8 cellular contexts compared by ENCODE assay signal in genomic region chr17:4806770-4807533, GRCh38. TPM values are rescaled to one million over a fixed set of nuclear protein-coding genes. Genes with fewer than 3 reads are reported as not detected.
A peak's percentile ranks its signal among the peaks of the same experiment; 100 is the strongest.
DNase-seq lines count a peak whose midpoint lies in the region; ATAC-seq, FAIRE-seq and TF ChIP-seq lines count a peak whose summit lies in the region.

TSS of gene PLD2 (plus strand) at chr17:4807152. CDS start at chr17:4807773, 621 bp downstream.

- intact Hi-C loops in HCT116 (cut with micrococcal nuclease) (no loop called here), right cardiac atrium (cut with DNase I) (no loop called here)

- under 1% methylated on average over 103 of the region's 103 CpGs for WGBS in right cardiac atrium

- CTCF ChIA-PET in HCT116 (lab: Charles Lee), result interaction anchor here (0.8 to 1.8 kb wide), 2 partner anchors 17 to 74 kb away, joined by 3 to 6 read pairs; no protein-coding TSS in a partner anchor

- no peaks in the 10 kb centered on the region for H4K20me1 ChIP-seq in HCT116 (ENCODE audit: insufficient read depth)

- H3K4me1 ChIP-seq in HCT116 (ENCODE audit: control insufficient read depth in 1 of 2, insufficient read depth in 2 of 2, low read length in 2 of 2) (peaks cover 12 to 13% of the 10 kb centered on the region in 2 experiments), right cardiac atrium (ENCODE audit: control insufficient read depth, insufficient read depth, low read length) (peaks cover 7% of the 10 kb centered on the region)

- H3K79me2 ChIP-seq in HCT116 (ENCODE audit: insufficient read depth, low read length), result no peaks in the 10 kb centered on the region

- H3K27me3 ChIP-seq in HCT116 (ENCODE audit: insufficient read depth, low read length), result no peaks in the 10 kb centered on the region
- H3K27me3 ChIP-seq in right cardiac atrium (ENCODE audit: control insufficient read depth, insufficient read depth), result no peaks in the 10 kb centered on the region

- peak within 1 kb of the TSS; percentile 85 for H3K4me2 ChIP-seq in HCT116 (ENCODE audit: low read length)

- RAD21 ChIA-PET in HCT116 (lab: Charles Lee; ENCODE audit: low non-redundant PET in 1 of 2, low total read pairs in 2 of 2, uncharacterized antibody in 2 of 2, unreplicated experiment in 2 of 2), result no interaction called here

- peak within 1 kb of the TSS; percentile 77 for H3K9ac ChIP-seq in HCT116 (ENCODE audit: low read length)

- POLR2A ChIA-PET in HCT116 (lab: Charles Lee), result interaction anchor here (0.6 to 1.2 kb wide), 3 partner anchors 11 to 653 kb away, joined by 3 to 5 read pairs (median 5); partner anchors contain the start of gene PSMB6

- peak within 1 kb of the TSS; percentile 60 for H3K27ac Mint-ChIP-seq in T-helper 2 cell treated with Interferon-gamma antibody and Interleukin-4, amounts not matched to agents 5 μg/mL and 100 μg/mL, for 36 hours

- peak within 1 kb of the TSS; percentile 75 for H3K4me3 Mint-ChIP-seq in T-helper 2 cell treated with Interferon-gamma antibody and Interleukin-4, amounts not matched to agents 5 μg/mL and 100 μg/mL, for 36 hours

- peaks cover 6% of the 10 kb centered on the region for H3K36me3 Mint-ChIP-seq in T-helper 2 cell treated with Interferon-gamma antibody and Interleukin-4, amounts not matched to agents 5 μg/mL and 100 μg/mL, for 36 hours (ENCODE audit: low read depth)

- no peaks in the 10 kb centered on the region for H3K9me2 ChIP-seq in HCT116 (ENCODE audit: insufficient read depth)

- H3K9me3 ChIP-seq in HCT116 (ENCODE audit: control insufficient read depth in 1 of 2, insufficient read depth in 1 of 2, low read depth in 1 of 2, low read length in 2 of 2) (no peaks in the 10 kb centered on the region), right cardiac atrium (ENCODE audit: control insufficient read depth, low read length) (no peaks in the 10 kb centered on the region)

- DNase-seq in HCT116 (ENCODE audit: low read depth, low spot score) (peak; percentile 42), NB4 (ENCODE audit: low read depth) (peak; percentile 79), anterior cingulate cortex (lab: John Stamatoyannopoulos, UW) (peak in 52 of 58 donors; percentile 23 to 81 (median 62)), right cardiac atrium (peak; percentile 87 to 96 (median 95)), putamen (ENCODE audit: low spot score) (peak; percentile 81), urothelium cell line (ENCODE audit: low spot score) (peak; percentile 95)
- DNase-seq in T-helper 2 cell treated with Interferon-gamma antibody and Interleukin-4, amounts not matched to agents 5 μg/mL and 100 μg/mL, for 36 hours (ENCODE audit: low spot score), result peak; percentile 92

- H2AFZ ChIP-seq in HCT116 (ENCODE audit: low read depth, low read length, poor library complexity, severe bottlenecking), result no peak within 1 kb of the TSS

- peak within 1 kb of the TSS; percentile 76 for H3K27ac ChIP-seq in HCT116 (ENCODE audit: low read depth, low read length)
- peak within 1 kb of the TSS; percentile 18 for H3K27ac ChIP-seq in right cardiac atrium (ENCODE audit: low read length)

- peaks cover 5 to 7% of the 10 kb centered on the region in 2 experiments; a peak in 3 of 4 replicates for H3K36me3 ChIP-seq in HCT116 (ENCODE audit: control insufficient read depth in 1 of 2, insufficient read depth in 2 of 2, low read length in 2 of 2)

- ATAC-seq in HCT116 (peak; percentile 98), right cardiac atrium (peak; percentile 98)

- no peak for TF ChIP-seq RAD21 in HCT116 (IDR thresholded peaks at IDR 0.05; ENCODE audit: low read depth)

- TF ChIP-seq POLR2A in HCT116 (IDR thresholded peaks at IDR 0.05; ENCODE audit: borderline replicate concordance, extremely low read depth, insufficient read depth, insufficient read length) (peak; percentile 46), NB4 (IDR thresholded peaks at IDR 0.05; ENCODE audit: extremely low read depth, insufficient read length) (peak; percentile 35)

- H3K27me3 Mint-ChIP-seq in T-helper 2 cell treated with Interferon-gamma antibody and Interleukin-4, amounts not matched to agents 5 μg/mL and 100 μg/mL, for 36 hours (ENCODE audit: low read depth), result no peaks in the 10 kb centered on the region

- H3K4me3 ChIP-seq in GM08714 (ENCODE audit: low read length) (peak within 1 kb of the TSS; percentile 92), HCT116 (replicated peaks in 1 of 2; ENCODE audit: low read depth in 1 of 2, low read length in 2 of 2) (peak within 1 kb of the TSS; percentile 64 to 84), NB4 (ENCODE audit: low read depth, low read length) (peak within 1 kb of the TSS; percentile 63), right cardiac atrium (ENCODE audit: low read length) (peak within 1 kb of the TSS; percentile 96)

- FAIRE-seq in urothelium cell line (lab: Jason Lieb, UNC), result no peak

- H3K9me3 Mint-ChIP-seq in T-helper 2 cell treated with Interferon-gamma antibody and Interleukin-4, amounts not matched to agents 5 μg/mL and 100 μg/mL, for 36 hours, result no peaks in the 10 kb centered on the region

- no peak for TF ChIP-seq CTCF in HCT116 (IDR thresholded peaks at IDR 0.05 in 2 of 3, conservative IDR thresholded peaks at IDR 0.05 in 1 of 3; ENCODE audit: borderline replicate concordance in 1 of 3, insufficient read depth in 1 of 3, low read depth in 2 of 3, low read length in 2 of 3)
- TF ChIP-seq CTCF in NB4 (IDR thresholded peaks at IDR 0.05; ENCODE audit: low read depth, low read length), result no peak

- no TSS peak for BruUV-seq in HCT116 (replicated peaks; lab: Mats Ljungman, UMichigan)

- H3K4me1 Mint-ChIP-seq in T-helper 2 cell treated with Interferon-gamma antibody and Interleukin-4, amounts not matched to agents 5 μg/mL and 100 μg/mL, for 36 hours (ENCODE audit: low read depth), result peaks cover 8% of the 10 kb centered on the region

TF ChIP-seq in HCT116, 20 proteins besides CTCF, POLR2A, EP300 and RAD21 (continues in another document):
- TF ChIP-seq ELF1 (IDR thresholded peaks at IDR 0.05; ENCODE audit: borderline replicate concordance, low read depth) (no peak), CBX3 (IDR thresholded peaks at IDR 0.05; ENCODE audit: low read depth) (no peak), ZBTB33 (IDR thresholded peaks at IDR 0.05; ENCODE audit: extremely low read depth, insufficient replicate concordance, low read length) (peak; percentile 75), EGR1 (IDR thresholded peaks at IDR 0.05; ENCODE audit: low read depth) (peak; percentile 51; the same call in 1 of the 2 replicates), ZNF274 (IDR thresholded peaks at IDR 0.05; ENCODE audit: low read depth, low read length) (no peak), YY1 (IDR thresholded peaks at IDR 0.05; ENCODE audit: extremely low read depth, insufficient replicate concordance, low read depth, low read length) (no peak), REST (IDR thresholded peaks at IDR 0.05; ENCODE audit: low read depth) (no peak), JUND (IDR thresholded peaks at IDR 0.05) (no peak), SRF (IDR thresholded peaks at IDR 0.05; ENCODE audit: low read depth) (no peak), EZH2 (IDR thresholded peaks at IDR 0.05) (no peak), MAX (IDR thresholded peaks at IDR 0.05) (no peak), SIN3A (IDR thresholded peaks at IDR 0.05; ENCODE audit: low read depth) (0 out of 2 replicates have a peak, but pooled peaks have one; percentile 35), FOSL1 (IDR thresholded peaks at IDR 0.05; ENCODE audit: low read depth) (no peak), ZFX (IDR thresholded peaks at IDR 0.05) (peak; percentile 86; the same call in 1 of the 2 replicates), POLR2AphosphoS5 (IDR thresholded peaks at IDR 0.05; ENCODE audit: low read depth, low read length) (peak; percentile 88)

RNA-seq across cellular contexts. Expression of gene PLD2, which starts in this region (rescaled TPM):
- total RNA-seq in HCT116 (2021; ENCODE audit: unreplicated experiment) (47.7 TPM), right cardiac atrium (10 to 100 TPM; 12.0 to 15.3 (median 13.4) TPM)
- polyA plus RNA-seq in HCT116 (2012), result 39.8 and 42.3 TPM in 2 replicates
- polyA plus RNA-seq in right cardiac atrium, result 10.0 TPM

Comparison
In these comparisons a context has a peak if more than half of its experiments do, and no peak if none do; other contexts are left out.
1. Peak in every context shown above with its lines: DNase-seq, ATAC-seq, H3K4me3 ChIP-seq and H3K27ac ChIP-seq.
2. DNase-seq: peak in every context shown above with its lines; median percentile 95 in right cardiac atrium; 95 in urothelium cell line; 92 in T-helper 2 cell treated with Interferon-gamma antibody and Interleukin-4, amounts not matched to agents 5 μg/mL and 100 μg/mL, for 36 hours; 81 in putamen; 79 in NB4; 62 in anterior cingulate cortex; 42 in HCT116.